In genomic region chr6:151119823-151120524, GRCh38 we compare ENCODE assay signal across 1 cellular context.
TF ChIP-seq lines count a peak whose summit lies in the region.

No MANE protein-coding gene starts in this region.

TF ChIP-seq in K562, 482 proteins besides CTCF, POLR2A, EP300 and RAD21 (continued from another document):
- TF ChIP-seq HMGXB4 (CRISPR knock-in tag; IDR thresholded peaks at IDR 0.05) (no peak), CBFB (CRISPR knock-in tag; IDR thresholded peaks at IDR 0.05) (no peak)
